ENCODE assay signal across 8 cellular contexts in the genomic region with DNA sequence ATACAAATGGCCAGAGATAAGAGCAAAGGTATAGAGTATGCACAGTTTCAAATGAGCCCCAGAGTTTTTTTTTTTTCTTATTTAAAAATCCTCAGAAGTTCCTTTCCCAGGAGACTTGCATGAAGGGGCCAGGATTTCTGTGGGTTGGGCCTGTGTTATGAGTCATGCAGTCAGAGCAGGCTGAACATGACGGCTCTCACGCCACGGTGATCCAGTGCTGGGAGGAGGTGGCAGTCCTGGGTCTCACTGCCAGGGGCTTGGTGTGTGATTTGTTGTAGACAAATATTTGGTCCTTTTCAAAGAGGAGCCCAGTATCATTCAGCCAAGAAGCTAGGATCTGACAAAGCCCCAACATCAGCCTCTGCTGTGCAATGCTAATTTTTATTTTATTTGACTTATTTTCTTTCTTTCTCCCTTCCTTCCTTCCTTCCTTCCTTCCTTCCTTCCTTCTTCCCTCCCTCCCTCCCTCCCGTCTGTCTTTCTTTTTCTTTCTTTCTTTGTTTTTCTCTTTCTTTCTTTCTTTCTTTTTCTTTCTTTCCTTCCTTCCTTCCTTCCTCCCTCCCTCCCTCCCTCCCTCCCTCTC. TPM values are rescaled to one million over a fixed set of nuclear protein-coding genes. Genes with fewer than 3 reads are reported as not detected.
DNase-seq lines count a peak whose midpoint lies in the region; ATAC-seq and TF ChIP-seq lines count a peak whose summit lies in the region.

No MANE protein-coding gene starts in this region.

- no peak for TF ChIP-seq POLR2A in lower leg skin (IDR thresholded peaks at IDR 0.05)

- ATAC-seq in GM18519 (IDR thresholded peaks at IDR 0.05; ENCODE audit: low FRiP score, unreplicated experiment), result no peak
- ATAC-seq in HG02970 (IDR thresholded peaks at IDR 0.05; ENCODE audit: low FRiP score, unreplicated experiment), result no peak
- ATAC-seq in HG03108 (IDR thresholded peaks at IDR 0.05; ENCODE audit: unreplicated experiment), result no peak

- intact Hi-C loops in lower leg skin (cut with DNase I; ENCODE audit: low total_unique reads), result no loop called here

- H3K4me3 ChIP-seq in AG09309 (ENCODE audit: control insufficient read depth, low read depth, low read length) (no peak overlapping the region), astrocyte of the spinal cord (ENCODE audit: low read depth, low read length) (no peak overlapping the region), lower leg skin (ENCODE audit: low read depth, poor library complexity, severe bottlenecking) (no peak overlapping the region)

- DNase-seq in AG09309 (ENCODE audit: low read depth), result peak; percentile 95
- peak; percentile 91 for DNase-seq in HT1080 (ENCODE audit: low read depth)
- DNase-seq in astrocyte of the spinal cord (ENCODE audit: low read depth, low spot score), result peak; percentile 96
- peak; percentile 75 to 93 for DNase-seq in lower leg skin (ENCODE audit: low spot score in 2 of 2)
- no peak for DNase-seq in activated CD4-positive, alpha-beta T cell treated with anti-CD3 and anti-CD28 coated beads for 1 hour

- WGBS in lower leg skin, 2 donors, result 11 to 14% methylated on average over 4 of the region's 4 CpGs

- in situ Hi-C loops in astrocyte of the spinal cord (cut with HindIII; ENCODE audit: low sequenced_read_pairs), result no loop called here

- TF ChIP-seq CTCF in AG09309 (IDR thresholded peaks at IDR 0.05; ENCODE audit: control insufficient read depth, insufficient read depth, low read depth, low read length, missing control alignments) (no peak), astrocyte of the spinal cord (IDR thresholded peaks at IDR 0.05; ENCODE audit: low read depth, low read length) (no peak), lower leg skin (IDR thresholded peaks at IDR 0.05) (no peak)

RNA-seq across cellular contexts. Expression of a gene that starts 10.4 kb away (rescaled TPM):
- not detected in 2 replicates for total RNA-seq in HT1080 (2014; rRNA removed; shearing (Covaris generic))
- 0.07 TPM in 1 of 2 replicates, not detected in the other for polyA plus RNA-seq in HT1080 (2015; cell fraction: cytosol; rRNA removed)
- not detected in 2 replicates for polyA plus RNA-seq in HT1080 (2015; cell fraction: nucleus; rRNA removed)
- 1 to 10 TPM in 3 of 4 donors, under 1 TPM in 1; 0.95 to 4.1 (median 1.7) TPM for total RNA-seq in lower leg skin
